ENCODE assay signal across 1 cellular context in genomic region chr18:58043452-58044369, GRCh38.
TF ChIP-seq lines count a peak whose summit lies in the region.

TSS of gene NEDD4L (plus strand) at chr18:58044226. CDS start at chr18:58044661, 435 bp downstream.

TF ChIP-seq in HepG2, 621 proteins besides CTCF, POLR2A, EP300 and RAD21 (continued from another document and continues in another):
- no peak for TF ChIP-seq ZNF577 (CRISPR knock-in tag; IDR thresholded peaks at IDR 0.05; ENCODE audit: borderline replicate concordance, low read depth)
- TF ChIP-seq TMF1 (CRISPR knock-in tag; IDR thresholded peaks at IDR 0.05; ENCODE audit: low read depth), result peak; percentile 58; the same call in 1 of the 2 replicates
- TF ChIP-seq ZNF580 (CRISPR knock-in tag; IDR thresholded peaks at IDR 0.05; ENCODE audit: borderline replicate concordance, low read depth), result peak; percentile 51
- no peak for TF ChIP-seq ZNF513 (CRISPR knock-in tag; conservative IDR thresholded peaks at IDR 0.05)
- TF ChIP-seq BRD4 (CRISPR knock-in tag; IDR thresholded peaks at IDR 0.05), result 0 out of 2 replicates have a peak, but pooled peaks have one; percentile 56
- 0 out of 2 replicates have a peak, but pooled peaks have one; percentile 53 for TF ChIP-seq ZNF343 (CRISPR knock-in tag; IDR thresholded peaks at IDR 0.05)
- TF ChIP-seq ZNF263 (CRISPR knock-in tag; IDR thresholded peaks at IDR 0.05), result no peak
- peak; percentile 40; the same call in 1 of the 2 replicates for TF ChIP-seq ZNF703 (CRISPR knock-in tag; IDR thresholded peaks at IDR 0.05; ENCODE audit: borderline replicate concordance)
- no peak for TF ChIP-seq NFKBIZ (CRISPR knock-in tag; IDR thresholded peaks at IDR 0.05)
- TF ChIP-seq ZNF234 (CRISPR knock-in tag; conservative IDR thresholded peaks at IDR 0.05), result peak; percentile 59; the same call in 1 of the 2 replicates
- peak; percentile 19; the same call in 1 of the 2 replicates for TF ChIP-seq FOXJ3 (CRISPR knock-in tag; IDR thresholded peaks at IDR 0.05; ENCODE audit: borderline replicate concordance)
- TF ChIP-seq SAFB2 (CRISPR knock-in tag; IDR thresholded peaks at IDR 0.05; ENCODE audit: borderline replicate concordance, low read depth), result peak; percentile 45; the same call in 1 of the 2 replicates
- no peak for TF ChIP-seq ZNF17 (CRISPR knock-in tag; IDR thresholded peaks at IDR 0.05)
- TF ChIP-seq ZBTB7B (CRISPR knock-in tag; IDR thresholded peaks at IDR 0.05), result peak; percentile 72; the same call in 1 of the 2 replicates
- TF ChIP-seq FOXK1 (CRISPR knock-in tag; IDR thresholded peaks at IDR 0.05; ENCODE audit: borderline replicate concordance, low read depth), result 0 out of 2 replicates have a peak, but pooled peaks have one; percentile 25
- TF ChIP-seq THAP9 (CRISPR knock-in tag; IDR thresholded peaks at IDR 0.05; ENCODE audit: borderline replicate concordance), result no peak
- TF ChIP-seq SRSF1 (optimal IDR thresholded peaks at IDR 0.05; ENCODE audit: low read depth, low read length), result peak; percentile 83
- TF ChIP-seq AHDC1 (CRISPR knock-in tag; IDR thresholded peaks at IDR 0.05; ENCODE audit: borderline replicate concordance), result 0 out of 2 replicates have a peak, but pooled peaks have one; percentile 54
- peak; percentile 19; the same call in 1 of the 2 replicates for TF ChIP-seq ZFY (CRISPR knock-in tag; IDR thresholded peaks at IDR 0.05)
- TF ChIP-seq ZNF772 (CRISPR knock-in tag; IDR thresholded peaks at IDR 0.05), result peak; percentile 62; the same call in 1 of the 2 replicates
- TF ChIP-seq ZFP36 (IDR thresholded peaks at IDR 0.05; ENCODE audit: borderline replicate concordance, low read depth, low read length, partially characterized antibody), result no peak
- TF ChIP-seq ZNF34 (CRISPR knock-in tag; IDR thresholded peaks at IDR 0.05; ENCODE audit: borderline replicate concordance), result 0 out of 2 replicates have a peak, but pooled peaks have one; percentile 17
- 0 out of 2 replicates have a peak, but pooled peaks have one; percentile 46 for TF ChIP-seq TP53 (CRISPR knock-in tag; conservative IDR thresholded peaks at IDR 0.05)
- TF ChIP-seq KLF9 (CRISPR knock-in tag; IDR thresholded peaks at IDR 0.05; ENCODE audit: low read depth), result no peak; the same call in 1 of the 2 replicates
- TF ChIP-seq RXRB (CRISPR knock-in tag; IDR thresholded peaks at IDR 0.05; ENCODE audit: borderline replicate concordance), result peak; percentile 11; the same call in 1 of the 2 replicates
- TF ChIP-seq FOXP4 (CRISPR knock-in tag; IDR thresholded peaks at IDR 0.05), result no peak
- 0 out of 2 replicates have a peak, but pooled peaks have one; percentile 10 for TF ChIP-seq RELA (CRISPR knock-in tag; IDR thresholded peaks at IDR 0.05)
- peak; percentile 58; the same call in 1 of the 2 replicates for TF ChIP-seq BCL6 (CRISPR knock-in tag; IDR thresholded peaks at IDR 0.05)
- peak; percentile 59 for TF ChIP-seq HNRNPLL (IDR thresholded peaks at IDR 0.05; ENCODE audit: low read depth, low read length, poor library complexity, severe bottlenecking)
- TF ChIP-seq ARNT2 (CRISPR knock-in tag; IDR thresholded peaks at IDR 0.05; ENCODE audit: low read depth), result peak; percentile 21; the same call in 1 of the 2 replicates
- TF ChIP-seq MTF1 (CRISPR knock-in tag; IDR thresholded peaks at IDR 0.05), result no peak
- TF ChIP-seq ZNF30 (CRISPR knock-in tag; IDR thresholded peaks at IDR 0.05), result no peak
- TF ChIP-seq ZNF558 (CRISPR knock-in tag; IDR thresholded peaks at IDR 0.05; ENCODE audit: borderline replicate concordance), result no peak; the same call in 1 of the 2 replicates
- no peak for TF ChIP-seq PHF5A (CRISPR knock-in tag; IDR thresholded peaks at IDR 0.05; ENCODE audit: low read depth, unreplicated experiment)
- TF ChIP-seq FLYWCH1 (CRISPR knock-in tag; IDR thresholded peaks at IDR 0.05), result no peak
- TF ChIP-seq PCBP1 (IDR thresholded peaks at IDR 0.05; ENCODE audit: borderline replicate concordance, low read depth, low read length), result no peak
- TF ChIP-seq TBX3 (IDR thresholded peaks at IDR 0.05; ENCODE audit: borderline replicate concordance), result no peak
- 0 out of 2 replicates have a peak, but pooled peaks have one; percentile 11 for TF ChIP-seq HINFP (CRISPR knock-in tag; IDR thresholded peaks at IDR 0.05; ENCODE audit: low read depth)
- TF ChIP-seq ZNF292 (CRISPR knock-in tag; IDR thresholded peaks at IDR 0.05; ENCODE audit: borderline replicate concordance, low read depth), result no peak
- 0 out of 2 replicates have a peak, but pooled peaks have one; percentile 29 for TF ChIP-seq ZNF597 (CRISPR knock-in tag; IDR thresholded peaks at IDR 0.05)
- TF ChIP-seq ZNF556 (CRISPR knock-in tag; IDR thresholded peaks at IDR 0.05; ENCODE audit: borderline replicate concordance), result no peak
- no peak for TF ChIP-seq ZNF253 (CRISPR knock-in tag; IDR thresholded peaks at IDR 0.05; ENCODE audit: borderline replicate concordance)
- no peak for TF ChIP-seq ZNF232 (CRISPR knock-in tag; IDR thresholded peaks at IDR 0.05; ENCODE audit: borderline replicate concordance)
- peak; percentile 51; the same call in 1 of the 2 replicates for TF ChIP-seq KMT2A (CRISPR knock-in tag; IDR thresholded peaks at IDR 0.05)
- TF ChIP-seq ZNF891 (CRISPR knock-in tag; IDR thresholded peaks at IDR 0.05), result 0 out of 2 replicates have a peak, but pooled peaks have one; percentile 42
- TF ChIP-seq GMEB2 (CRISPR knock-in tag; IDR thresholded peaks at IDR 0.05; ENCODE audit: low read depth), result no peak
- TF ChIP-seq SALL1 (CRISPR knock-in tag; IDR thresholded peaks at IDR 0.05), result peak; percentile 29
- TF ChIP-seq CAMTA2 (CRISPR knock-in tag; IDR thresholded peaks at IDR 0.05; ENCODE audit: borderline replicate concordance), result no peak
